Comparison of ENCODE assay signal across 28 cellular contexts in genomic region chr12:121373748-121374147, GRCh38. TPM values are rescaled to one million over a fixed set of nuclear protein-coding genes. Genes with fewer than 3 reads are reported as not detected.
DNase-seq lines count a peak whose midpoint lies in the region; ATAC-seq, FAIRE-seq and TF ChIP-seq lines count a peak whose summit lies in the region.
"Had no signal": no experiment of that assay in that cellular context is flagged by ENCODE, and none has a peak within 500 bp of the region (broad histone marks: within the 10 kb centered on the region; RNA-seq: fewer than 3 reads in every experiment).

No MANE protein-coding gene starts in this region.

- POLR2A ChIA-PET in K562 (lab: Yijun Ruan, JAX) = interaction anchor here (1.1 to 3.1 kb wide), 2 partner anchors 10 to 28 kb away, joined by 4 to 13 read pairs; no protein-coding TSS in a partner anchor

- H3K9me3 ChIP-seq in K562 (replicated peaks; ENCODE audit: control insufficient read depth, insufficient read depth, low read depth, low read length) = no peaks in the 10 kb centered on the region
- H3K9me3 ChIP-seq: BE2C had no signal

- H4K20me1 ChIP-seq in K562 (replicated peaks; ENCODE audit: control insufficient read depth, insufficient read depth, low read length) = no peaks in the 10 kb centered on the region
- H4K20me1 ChIP-seq: BLaER1 had no signal

- CTCF ChIA-PET in K562 (lab: Yijun Ruan, JAX; ENCODE audit: low intra/inter-chr PET ratio) = no interaction called here

- no peaks in the 10 kb centered on the region for H3K4me1 Mint-ChIP-seq in effector memory CD8-positive, alpha-beta T cell (ENCODE audit: low read depth in 2 of 2)
- peaks cover 0 to 3% of the 10 kb centered on the region in 2 donors for H3K4me1 Mint-ChIP-seq in natural killer cell treated with Interleukin-12 subunit alpha and Interleukin-12 subunit beta and Interleukin-15 and Interleukin-18, amount 100 ng/mL, for 72 hours (ENCODE audit: low read depth in 2 of 2)
- H3K4me1 Mint-ChIP-seq: CD14-positive monocyte; CD4-positive, alpha-beta memory T cell; CD4-positive, CD25-positive, alpha-beta regulatory T cell; CD8-positive, alpha-beta memory T cell had no signal

- no peaks in the 10 kb centered on the region for H3K79me2 ChIP-seq in K562 (ENCODE audit: control insufficient read depth, insufficient read depth, low read length)

- no peak for TF ChIP-seq EP300 in K562 (IDR thresholded peaks at IDR 0.05; ENCODE audit: low read length)

- H3K4me2 ChIP-seq in K562 (ENCODE audit: insufficient read depth, low read length) = no peak overlapping the region
- H3K4me2 ChIP-seq: BLaER1 had no signal

- no TSS peak for BruUV-seq in K562 (replicated peaks; lab: Mats Ljungman, UMichigan)

- FAIRE-seq in K562 (lab: Jason Lieb, UNC) = no peak
- FAIRE-seq: A204.1, GM12878, GM12892, GM18507 had no signal

- no peak overlapping the region for H3K4me3 ChIP-seq in K562
- H3K4me3 ChIP-seq: BLaER1, GM12878 had no signal

- H3K4me3 Mint-ChIP-seq in effector memory CD8-positive, alpha-beta T cell = no peak overlapping the region
- no peak overlapping the region for H3K4me3 Mint-ChIP-seq in natural killer cell treated with Interleukin-12 subunit alpha and Interleukin-12 subunit beta and Interleukin-15 and Interleukin-18, amount 100 ng/mL, for 72 hours
- H3K4me3 Mint-ChIP-seq: CD14-positive monocyte; CD4-positive, alpha-beta memory T cell; CD4-positive, CD25-positive, alpha-beta regulatory T cell; CD8-positive, alpha-beta memory T cell had no signal

- H3K27ac Mint-ChIP-seq in effector memory CD8-positive, alpha-beta T cell = peak overlapping the region in 1 of 2 donors; percentile 55
- H3K27ac Mint-ChIP-seq in natural killer cell treated with Interleukin-12 subunit alpha and Interleukin-12 subunit beta and Interleukin-15 and Interleukin-18, amount 100 ng/mL, for 72 hours = no peak overlapping the region
- H3K27ac Mint-ChIP-seq: CD14-positive monocyte; CD4-positive, alpha-beta memory T cell; CD4-positive, CD25-positive, alpha-beta regulatory T cell; CD8-positive, alpha-beta memory T cell had no signal

- no peaks in the 10 kb centered on the region for H3K36me3 ChIP-seq in K562 (ENCODE audit: control insufficient read depth, insufficient read depth, low read length)
- H3K36me3 ChIP-seq: BE2C, BLaER1 had no signal

- DNase-seq in K562 (ENCODE audit: extremely low read depth in 1 of 4, low spot score in 3 of 4) (no peak), left kidney (ENCODE audit: low read depth, low spot score) (peak; percentile 63)
- no peak for DNase-seq in effector memory CD8-positive, alpha-beta T cell
- no peak for DNase-seq in natural killer cell treated with Interleukin-12 subunit alpha and Interleukin-12 subunit beta and Interleukin-15 and Interleukin-18, amount 100 ng/mL, for 72 hours (ENCODE audit: low spot score)
- DNase-seq: 8988T; ACHN; BE2C; C1 segment of cervical spinal cord; CD4-positive, alpha-beta memory T cell; CD4-positive, CD25-positive, alpha-beta regulatory T cell; CD8-positive, alpha-beta memory T cell; COR-L47; DMS 273 treated with DMSO at 0.1 percent for 48 hours; DMS153; DMS53; DMS79; DND-41; EL; GDM1 had no signal

- H3K27ac ChIP-seq in K562 (ENCODE audit: extremely low read depth, low read depth, low read length) = no peak overlapping the region
- H3K27ac ChIP-seq: BLaER1 had no signal

- no peaks in the 10 kb centered on the region; a peak in 1 of 5 replicates for H3K4me1 ChIP-seq in K562 (replicated peaks in 1 of 2; ENCODE audit: control insufficient read depth in 2 of 2, insufficient read depth in 2 of 2, low read length in 2 of 2)
- H3K4me1 ChIP-seq: BE2C, BLaER1 had no signal

- TF ChIP-seq CTCF in K562 (IDR thresholded peaks at IDR 0.05 in 2 of 3, conservative IDR thresholded peaks at IDR 0.05 in 1 of 3; ENCODE audit: insufficient read depth in 2 of 3, low read depth in 1 of 3, low read length in 3 of 3) = no peak

- no peak for TF ChIP-seq RAD21 in K562 (CRISPR knock-in tag; conservative IDR thresholded peaks at IDR 0.05 in 1 of 2, IDR thresholded peaks at IDR 0.05 in 1 of 2)

- H3K9me3 Mint-ChIP-seq in effector memory CD8-positive, alpha-beta T cell = no peaks in the 10 kb centered on the region
- H3K9me3 Mint-ChIP-seq in natural killer cell treated with Interleukin-12 subunit alpha and Interleukin-12 subunit beta and Interleukin-15 and Interleukin-18, amount 100 ng/mL, for 72 hours = no peaks in the 10 kb centered on the region
- H3K9me3 Mint-ChIP-seq: CD8-positive, alpha-beta memory T cell had no signal

- ATAC-seq in K562 (no peak), HG03159 (IDR thresholded peaks at IDR 0.05; ENCODE audit: unreplicated experiment) (no peak), GM21619 (IDR thresholded peaks at IDR 0.05; ENCODE audit: unreplicated experiment) (no peak), GM21825 (IDR thresholded peaks at IDR 0.05; ENCODE audit: unreplicated experiment) (no peak)
- peak; percentile 29 for ATAC-seq in effector memory CD8-positive, alpha-beta T cell (replicated peaks)
- ATAC-seq in natural killer cell treated with Interleukin-12 subunit alpha and Interleukin-12 subunit beta and Interleukin-15 and Interleukin-18, amount 100 ng/mL, for 72 hours = peak; percentile 59 to 62
- ATAC-seq: GM12878 had no signal

- no peaks in the 10 kb centered on the region for H3K36me3 Mint-ChIP-seq in effector memory CD8-positive, alpha-beta T cell (ENCODE audit: insufficient read depth)
- H3K36me3 Mint-ChIP-seq in natural killer cell treated with Interleukin-12 subunit alpha and Interleukin-12 subunit beta and Interleukin-15 and Interleukin-18, amount 100 ng/mL, for 72 hours = no peaks in the 10 kb centered on the region
- H3K36me3 Mint-ChIP-seq: CD14-positive monocyte; CD4-positive, alpha-beta memory T cell; CD4-positive, CD25-positive, alpha-beta regulatory T cell had no signal

- TF ChIP-seq POLR2A in K562 (conservative IDR thresholded peaks at IDR 0.05) = no peak

- peaks cover 4 to 5% of the 10 kb centered on the region in 2 donors for H3K27me3 Mint-ChIP-seq in effector memory CD8-positive, alpha-beta T cell
- H3K27me3 Mint-ChIP-seq in natural killer cell treated with Interleukin-12 subunit alpha and Interleukin-12 subunit beta and Interleukin-15 and Interleukin-18, amount 100 ng/mL, for 72 hours = no peaks in the 10 kb centered on the region

- H3K9ac ChIP-seq in K562 (ENCODE audit: insufficient read depth in 1 of 2, low read depth in 2 of 2, low read length in 2 of 2) = no peak overlapping the region
- H3K9ac ChIP-seq: BLaER1 had no signal

- no peaks in the 10 kb centered on the region for H3K27me3 ChIP-seq in K562 (ENCODE audit: control insufficient read depth in 2 of 2, insufficient read depth in 2 of 2, low read length in 2 of 2)
- H3K27me3 ChIP-seq: BE2C, BLaER1 had no signal

- no peaks in the 10 kb centered on the region for H3K9me1 ChIP-seq in K562 (ENCODE audit: control insufficient read depth, insufficient read depth, low read length)

- 21% methylated on average over 6 of the region's 6 CpGs for WGBS in K562 (ENCODE audit: insufficient coverage, low coverage, missing lambda C conversion rate)

- intact Hi-C loops in K562 (cut with micrococcal nuclease) = no loop called here

- in situ Hi-C loops in K562 (cut with MboI) = no loop called here

- no peak overlapping the region for H2AFZ ChIP-seq in K562 (ENCODE audit: low read depth, low read length)

TF ChIP-seq in K562, 482 proteins besides CTCF, POLR2A, EP300 and RAD21 (continues in another document):
- TF ChIP-seq MEIS2 (IDR thresholded peaks at IDR 0.05; ENCODE audit: partially characterized antibody) (peak; percentile 38), FOXA1 (IDR thresholded peaks at IDR 0.05; ENCODE audit: borderline replicate concordance) (no peak)

RNA-seq across cellular contexts. Expression of gene ANAPC5, which starts 21.5 kb away (rescaled TPM):
- 698 and 990 TPM in 2 replicates for total RNA-seq in K562 (2011; cell fraction: chromatin; rRNA removed; ENCODE audit: low replicate concordance)
- total RNA-seq in K562 (2011; cell fraction: nucleolus; rRNA removed) = 389 and 392 TPM in 2 replicates
- total RNA-seq in K562 (2011; cell fraction: nucleoplasm; rRNA removed) = 547 and 619 TPM in 2 replicates
- 176 and 194 TPM in 2 replicates for total RNA-seq in K562 (2014; rRNA removed)
- 269 and 301 TPM in 2 replicates for total RNA-seq in K562 (2014; rRNA removed; fragmentation: Illumina TruSeq; extraction: Trizol)
- 190 and 197 TPM in 2 replicates for total RNA-seq in K562 (2015; rRNA removed; fragmentation: Illumina TruSeq; extraction: Trizol)
- total RNA-seq in K562 (2021) = 168 and 169 TPM in 2 replicates
- polyA plus RNA-seq in K562 (2011; rRNA removed) = 307 and 315 TPM in 2 replicates
- 232 and 246 TPM in 2 replicates for polyA plus RNA-seq in K562 (2011; cell fraction: cytosol; rRNA removed)
- polyA plus RNA-seq in K562 (2011; cell fraction: nucleus; rRNA removed) = 472 and 632 TPM in 2 replicates
- polyA plus RNA-seq in K562 (2012) = 114 and 144 TPM in 2 replicates
- 201 and 250 TPM in 2 replicates for polyA plus RNA-seq in K562 (2014; fragmentation: Illumina TruSeq; extraction: Trizol)
- polyA plus RNA-seq in K562 (2014; fragmentation: Nextera tagmentation; extraction: Ambion mirVana) = 100 to 1,000 TPM; 136 to 181 TPM
- polyA plus RNA-seq in K562 (2014; rRNA removed) = 207 and 213 TPM in 2 replicates
- 307 and 339 TPM in 2 replicates for polyA minus RNA-seq in K562 (2011; rRNA and poly(A)+ RNA removed)
- polyA minus RNA-seq in K562 (2011; cell fraction: cytosol; rRNA and poly(A)+ RNA removed) = 97.9 and 140 TPM in 2 replicates
- 212 and 378 TPM in 2 replicates for polyA minus RNA-seq in K562 (2011; cell fraction: nucleus; rRNA and poly(A)+ RNA removed)
- 100 to 1,000 TPM; 130 to 229 TPM for total RNA-seq in natural killer cell treated with Interleukin-12 subunit alpha and Interleukin-12 subunit beta and Interleukin-15 and Interleukin-18, amount 100 ng/mL, for 72 hours

RNA-seq across cellular contexts. Expression of gene RNF34, which starts 26.2 kb away (rescaled TPM):
- 109 and 110 TPM in 2 replicates for total RNA-seq in K562 (2011; cell fraction: chromatin; rRNA removed; ENCODE audit: low replicate concordance)
- total RNA-seq in K562 (2011; cell fraction: nucleolus; rRNA removed) = 69.5 and 69.6 TPM in 2 replicates
- total RNA-seq in K562 (2011; cell fraction: nucleoplasm; rRNA removed) = 118 and 187 TPM in 2 replicates
- 68.8 and 120 TPM in 2 replicates for total RNA-seq in K562 (2014; rRNA removed)
- total RNA-seq in K562 (2014; rRNA removed; fragmentation: Illumina TruSeq; extraction: Trizol) = 47.1 and 48.9 TPM in 2 replicates
- 60.6 and 60.9 TPM in 2 replicates for total RNA-seq in K562 (2015; rRNA removed; fragmentation: Illumina TruSeq; extraction: Trizol)
- 42.4 and 47.1 TPM in 2 replicates for total RNA-seq in K562 (2021)
- 41.7 and 51.0 TPM in 2 replicates for polyA plus RNA-seq in K562 (2011; rRNA removed)
- polyA plus RNA-seq in K562 (2011; cell fraction: cytosol; rRNA removed) = 27.8 and 35.3 TPM in 2 replicates
- 212 and 235 TPM in 2 replicates for polyA plus RNA-seq in K562 (2011; cell fraction: nucleus; rRNA removed)
- 43.8 and 80.2 TPM in 2 replicates for polyA plus RNA-seq in K562 (2012)
- 52.0 and 54.1 TPM in 2 replicates for polyA plus RNA-seq in K562 (2014; fragmentation: Illumina TruSeq; extraction: Trizol)
- polyA plus RNA-seq in K562 (2014; fragmentation: Nextera tagmentation; extraction: Ambion mirVana) = 10 to 100 TPM; 65.4 to 88.9 TPM
- polyA plus RNA-seq in K562 (2014; rRNA removed) = 47.2 and 48.4 TPM in 2 replicates
- 63.6 and 90.6 TPM in 2 replicates for polyA minus RNA-seq in K562 (2011; rRNA and poly(A)+ RNA removed)
- polyA minus RNA-seq in K562 (2011; cell fraction: cytosol; rRNA and poly(A)+ RNA removed) = 32.9 and 33.6 TPM in 2 replicates
- 39.9 and 48.1 TPM in 2 replicates for polyA minus RNA-seq in K562 (2011; cell fraction: nucleus; rRNA and poly(A)+ RNA removed)
- total RNA-seq in natural killer cell treated with Interleukin-12 subunit alpha and Interleukin-12 subunit beta and Interleukin-15 and Interleukin-18, amount 100 ng/mL, for 72 hours = 100 to 1,000 TPM in 1 of 2 donors, 10 to 100 TPM in 1; 85.4 to 149 TPM

Comparison
In these comparisons a context has a peak if more than half of its experiments do, and no peak if none do; other contexts are left out.
1. ATAC-seq: peak in effector memory CD8-positive, alpha-beta T cell (single experiment) and natural killer cell treated with Interleukin-12 subunit alpha and Interleukin-12 subunit beta and Interleukin-15 and Interleukin-18, amount 100 ng/mL, for 72 hours (2 of 2); none in K562 (single experiment), HG03159 (single experiment), GM21619 (single experiment) and GM21825 (single experiment).